In genomic region chr1:91176250-91176649, GRCh38 we compare ENCODE assay signal across 22 cellular contexts.
"Had no signal": no experiment of that assay in that cellular context is flagged by ENCODE, and none has a peak within 500 bp of the region (broad histone marks: within the 10 kb centered on the region; RNA-seq: fewer than 3 reads in every experiment).

No MANE protein-coding gene starts in this region.

- ATAC-seq: effector memory CD8-positive, alpha-beta T cell; esophagus mucosa; foreskin keratinocyte; gastroesophageal sphincter; heart left ventricle; left colon; left lobe of liver; left ventricle myocardium superior had no signal

- DNase-seq: colonic mucosa; cortex of kidney; effector CD8-positive, alpha-beta T cell; effector memory CD8-positive, alpha-beta T cell; endodermal cell; erythroblast; foreskin keratinocyte; heart left ventricle; hypothalamus; immature natural killer cell; islet precursor cell; kidney; kidney glomerular epithelial cell; left colon; left ventricle myocardium superior; mesendoderm; midbrain had no signal

- H3K27me3 ChIP-seq: colonic mucosa had no signal

- H3K4me3 ChIP-seq: colonic mucosa, gastroesophageal sphincter, heart left ventricle, hepatocyte had no signal

- H3K4me1 ChIP-seq: colonic mucosa, foreskin keratinocyte, gastroesophageal sphincter had no signal

- H3K9me3 ChIP-seq: colonic mucosa, gastroesophageal sphincter, heart left ventricle had no signal

- H3K27ac ChIP-seq: colonic mucosa, epithelial cell of prostate, foreskin keratinocyte, gastroesophageal sphincter, heart left ventricle, hepatocyte had no signal

- H3K36me3 ChIP-seq: colonic mucosa, gastroesophageal sphincter, heart left ventricle had no signal
